12 cellular contexts compared by ENCODE assay signal in the genomic region with DNA sequence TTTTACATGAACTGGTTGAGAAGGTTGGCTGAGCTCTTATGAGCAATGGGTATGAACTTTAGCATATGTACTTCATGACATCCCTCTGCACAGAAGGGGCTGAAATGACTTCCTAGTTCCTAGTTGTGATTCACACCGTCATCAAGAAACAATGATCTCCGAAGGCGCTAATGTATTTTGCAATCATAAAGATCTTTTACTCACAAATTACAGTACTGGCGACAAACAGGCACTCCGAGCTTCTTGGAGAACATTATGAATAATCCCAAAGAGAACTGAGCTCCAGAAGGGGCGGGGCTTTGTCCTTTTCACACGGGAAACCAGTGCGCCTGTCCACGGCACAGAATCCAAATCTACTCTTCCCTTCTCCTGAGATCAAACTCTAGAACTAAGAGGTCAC. TPM values are rescaled to one million over a fixed set of nuclear protein-coding genes. Genes with fewer than 3 reads are reported as not detected.
DNase-seq lines count a peak whose midpoint lies in the region; ATAC-seq and TF ChIP-seq lines count a peak whose summit lies in the region.
"Had no signal": no experiment of that assay in that cellular context is flagged by ENCODE, and none has a peak within 500 bp of the region (broad histone marks: within the 10 kb centered on the region; RNA-seq: fewer than 3 reads in every experiment).

No MANE protein-coding gene starts in this region.

- peak in 1 of 4 donors; percentile 47 for ATAC-seq in psoas muscle
- no peak for ATAC-seq in HG03196 (IDR thresholded peaks at IDR 0.05; ENCODE audit: unreplicated experiment)
- ATAC-seq in HG02763 (IDR thresholded peaks at IDR 0.05; ENCODE audit: unreplicated experiment) = no peak
- no peak for ATAC-seq in GM19023 (IDR thresholded peaks at IDR 0.05; ENCODE audit: unreplicated experiment)

- intact Hi-C loops in CD4-positive, alpha-beta memory T cell (cut with micrococcal nuclease) = loop anchor here (1.0 kb wide), 1 partner anchor 8 kb away; no protein-coding TSS in a partner anchor
- intact Hi-C loops in dendritic cell treated with granulocyte-macrophage colony-stimulating factor and Interleukin-4, amounts not matched to agents 40 ng/mL and 50 ng/mL, for 4 days (cut with micrococcal nuclease) = no loop called here
- intact Hi-C loops in psoas muscle (cut with DNase I) = no loop called here

- H3K9me3 Mint-ChIP-seq in CD4-positive, alpha-beta memory T cell = no peaks in the 10 kb centered on the region
- no peaks in the 10 kb centered on the region for H3K9me3 Mint-ChIP-seq in dendritic cell treated with granulocyte-macrophage colony-stimulating factor and Interleukin-4, amounts not matched to agents 40 ng/mL and 50 ng/mL, for 4 days
- H3K9me3 Mint-ChIP-seq: naive B cell had no signal

- CTCF ChIA-PET in CD4-positive, alpha-beta memory T cell (lab: Charles Lee; ENCODE audit: partially characterized antibody) = interaction anchor here (1.0 to 5.2 kb wide), 10 partner anchors 10 to 285 kb away, joined by 3 to 57 read pairs (median 4); a partner anchor contains a TSS

- H3K27me3 ChIP-seq in CD4-positive, alpha-beta memory T cell (ENCODE audit: insufficient read depth, low read length) = no peaks in the 10 kb centered on the region
- H3K27me3 ChIP-seq in psoas muscle (ENCODE audit: insufficient read depth in 3 of 3, low read length in 2 of 3) = no peaks in the 10 kb centered on the region

- DNase-seq in CD4-positive, alpha-beta memory T cell = no peak
- peak; percentile 82 for DNase-seq in NOMO-1 treated with DMSO at 0.1 percent for 48 hours (lab: John Stamatoyannopoulos, UW; ENCODE audit: unreplicated experiment)
- DNase-seq in psoas muscle = peak; percentile 41 to 60
- no peak for DNase-seq in pons (ENCODE audit: low spot score)
- DNase-seq: naive B cell; NCI-H1048; stimulated activated naive CD4-positive, alpha-beta T cell treated with Interleukin-2 at 50 U/mL for 16 hours; T1000 had no signal

- no peaks in the 10 kb centered on the region for H3K27me3 Mint-ChIP-seq in CD4-positive, alpha-beta memory T cell
- no peaks in the 10 kb centered on the region for H3K27me3 Mint-ChIP-seq in dendritic cell treated with granulocyte-macrophage colony-stimulating factor and Interleukin-4, amounts not matched to agents 40 ng/mL and 50 ng/mL, for 4 days
- H3K27me3 Mint-ChIP-seq: naive B cell had no signal

- H3K27ac Mint-ChIP-seq in CD4-positive, alpha-beta memory T cell = peak overlapping the region; percentile 86 to 96 (median 90)
- H3K27ac Mint-ChIP-seq in dendritic cell treated with granulocyte-macrophage colony-stimulating factor and Interleukin-4, amounts not matched to agents 40 ng/mL and 50 ng/mL, for 4 days = peak overlapping the region; percentile 34

- H3K4me1 ChIP-seq in CD4-positive, alpha-beta memory T cell (ENCODE audit: insufficient read depth, low read length) = peaks cover 93% of the 10 kb centered on the region
- H3K4me1 ChIP-seq in psoas muscle = peaks cover 28% of the 10 kb centered on the region

- TF ChIP-seq CTCF in psoas muscle (IDR thresholded peaks at IDR 0.05) = no peak

- H3K4me1 Mint-ChIP-seq in CD4-positive, alpha-beta memory T cell = peaks cover 65 to 89% (median 73%) of the 10 kb centered on the region in 4 donors
- peaks cover 54% of the 10 kb centered on the region for H3K4me1 Mint-ChIP-seq in dendritic cell treated with granulocyte-macrophage colony-stimulating factor and Interleukin-4, amounts not matched to agents 40 ng/mL and 50 ng/mL, for 4 days (ENCODE audit: low read depth)

- peak overlapping the region; percentile 8 for H3K27ac ChIP-seq in CD4-positive, alpha-beta memory T cell (ENCODE audit: low read depth, low read length)
- H3K27ac ChIP-seq in psoas muscle = no peak overlapping the region

- peak overlapping the region in 7 of 8 donors; percentile 54 to 87 (median 70) for H3K4me3 Mint-ChIP-seq in CD4-positive, alpha-beta memory T cell
- peak overlapping the region; percentile 39 for H3K4me3 Mint-ChIP-seq in dendritic cell treated with granulocyte-macrophage colony-stimulating factor and Interleukin-4, amounts not matched to agents 40 ng/mL and 50 ng/mL, for 4 days

- no peak overlapping the region for H3K4me3 ChIP-seq in CD4-positive, alpha-beta memory T cell (ENCODE audit: low read length in 2 of 2)
- H3K4me3 ChIP-seq in psoas muscle = no peak overlapping the region

- peaks cover 30 to 58% of the 10 kb centered on the region in 2 donors for H3K36me3 Mint-ChIP-seq in CD4-positive, alpha-beta memory T cell
- H3K36me3 Mint-ChIP-seq in dendritic cell treated with granulocyte-macrophage colony-stimulating factor and Interleukin-4, amounts not matched to agents 40 ng/mL and 50 ng/mL, for 4 days (ENCODE audit: low read depth) = no peaks in the 10 kb centered on the region

- POLR2A ChIA-PET in CD4-positive, alpha-beta memory T cell (lab: Charles Lee; ENCODE audit: partially characterized antibody) = interaction anchor here (0.7 to 11.8 kb wide), 9 partner anchors 11 to 159 kb away, joined by 3 to 137 read pairs (median 7); a partner anchor contains a TSS

- no peaks in the 10 kb centered on the region for H3K36me3 ChIP-seq in CD4-positive, alpha-beta memory T cell (ENCODE audit: insufficient read depth, low read length)
- H3K36me3 ChIP-seq in psoas muscle (ENCODE audit: insufficient read depth in 1 of 2, low read depth in 1 of 2) = no peaks in the 10 kb centered on the region

- H3K9me3 ChIP-seq in CD4-positive, alpha-beta memory T cell (ENCODE audit: control insufficient read depth in 1 of 2, low read length in 2 of 2) = no peaks in the 10 kb centered on the region
- no peaks in the 10 kb centered on the region for H3K9me3 ChIP-seq in psoas muscle

- 57 to 80% (median 61%) methylated on average over 9 of the region's 9 CpGs for WGBS in psoas muscle, 3 donors

RNA-seq across cellular contexts. Expression of a gene that starts 18.1 kb away (rescaled TPM):
- total RNA-seq in CD4-positive, alpha-beta memory T cell = 10 to 100 TPM; 40.8 to 42.7 TPM
- 10 to 100 TPM; 28.5 to 50.4 TPM for polyA plus RNA-seq in CD4-positive, alpha-beta memory T cell
- total RNA-seq in psoas muscle = 10 to 100 TPM in 2 of 4 donors, 1 to 10 TPM in 2; 8.9 to 27.0 (median 14.5) TPM
- polyA plus RNA-seq in psoas muscle = 1 to 10 TPM; 1.1 to 8.3 (median 4.1) TPM

Comparison
In these comparisons a context has a peak if more than half of its experiments do, and no peak if none do; other contexts are left out.
1. DNase-seq: peak in NOMO-1 treated with DMSO at 0.1 percent for 48 hours (single experiment) and psoas muscle (2 of 2); none in CD4-positive, alpha-beta memory T cell (0 of 5) and pons (single experiment).